Comparison of ENCODE assay signal across 17 cellular contexts in genomic region chr6:134577998-134578397, GRCh38.
DNase-seq lines count a peak whose midpoint lies in the region; ATAC-seq and TF ChIP-seq lines count a peak whose summit lies in the region.
"Had no signal": no experiment of that assay in that cellular context is flagged by ENCODE, and none has a peak within 500 bp of the region (broad histone marks: within the 10 kb centered on the region; RNA-seq: fewer than 3 reads in every experiment).

No MANE protein-coding gene starts in this region.

- H3K4me3 Mint-ChIP-seq in CD8-positive, alpha-beta memory T cell: no peak overlapping the region
- H3K4me3 Mint-ChIP-seq: activated naive CD8-positive, alpha-beta T cell treated with anti-CD3 and anti-CD28 coated beads, Interleukin-2, amount 10 ng/mL, durations not matched to agents 7 days and 5 days had no signal

- CTCF ChIA-PET in CD8-positive, alpha-beta memory T cell (lab: Charles Lee): no interaction called here

- intact Hi-C loops in uterus (cut with DNase I; ENCODE audit: low total_unique reads): no loop called here

- POLR2A ChIA-PET in CD8-positive, alpha-beta memory T cell (lab: Charles Lee): no interaction called here

- H3K36me3 ChIP-seq in neural cell (ENCODE audit: insufficient read depth, low read length): no peaks in the 10 kb centered on the region
- no peaks in the 10 kb centered on the region for H3K36me3 ChIP-seq in CD8-positive, alpha-beta memory T cell (ENCODE audit: insufficient read depth, low read length)
- H3K36me3 ChIP-seq in uterus: no peaks in the 10 kb centered on the region
- H3K36me3 ChIP-seq: esophagus squamous epithelium had no signal

- peak; percentile 22 for DNase-seq in NCI-H748 (lab: John Stamatoyannopoulos, UW; ENCODE audit: unreplicated experiment)
- no peak for DNase-seq in NCI-H748 treated with DMSO at 0.1 percent for 48 hours (lab: John Stamatoyannopoulos, UW)
- DNase-seq in NCI-H2227 treated with DMSO at 0.1 percent for 48 hours (lab: John Stamatoyannopoulos, UW): peak; percentile 17
- peak; percentile 50 for DNase-seq in epithelial cell of esophagus (ENCODE audit: low read depth)
- DNase-seq in CD8-positive, alpha-beta memory T cell: no peak
- no peak for DNase-seq in uterus
- DNase-seq: activated CD4-positive, alpha-beta T cell treated with anti-CD3 and anti-CD28 coated beads for 48 hours; activated naive CD8-positive, alpha-beta T cell treated with anti-CD3 and anti-CD28 coated beads, Interleukin-2, amount 10 ng/mL, durations not matched to agents 7 days and 5 days; activated T-cell treated with anti-CD3 and anti-CD28 coated beads for 4 hours; Calu3; esophagus squamous epithelium; mucosa of descending colon; NCI-H446 had no signal

- no peaks in the 10 kb centered on the region for H3K27me3 ChIP-seq in neural cell (ENCODE audit: insufficient read depth, low read depth, low read length)
- no peaks in the 10 kb centered on the region for H3K27me3 ChIP-seq in CD8-positive, alpha-beta memory T cell (ENCODE audit: insufficient read depth, low read length, poor library complexity, severe bottlenecking)
- no peaks in the 10 kb centered on the region for H3K27me3 ChIP-seq in uterus
- H3K27me3 ChIP-seq: esophagus squamous epithelium had no signal

- TF ChIP-seq CTCF in epithelial cell of esophagus (IDR thresholded peaks at IDR 0.05; ENCODE audit: insufficient read depth, low read depth, low read length, missing control alignments) (peak; percentile 39), neural cell (IDR thresholded peaks at IDR 0.05; ENCODE audit: poor library complexity, severe bottlenecking) (peak; percentile 20), uterus (IDR thresholded peaks at IDR 0.05) (no peak)

- no peak for TF ChIP-seq RAD21 in neural cell (conservative IDR thresholded peaks at IDR 0.05)

- peaks cover 0 to 3% (median 0%) of the 10 kb centered on the region in 5 donors for H3K9me3 Mint-ChIP-seq in CD8-positive, alpha-beta memory T cell
- H3K9me3 Mint-ChIP-seq: activated naive CD8-positive, alpha-beta T cell treated with anti-CD3 and anti-CD28 coated beads, Interleukin-2, amount 10 ng/mL, durations not matched to agents 7 days and 5 days had no signal

- no peaks in the 10 kb centered on the region for H3K79me2 ChIP-seq in neural cell (replicated peaks; ENCODE audit: insufficient read depth, low read length)

- no peaks in the 10 kb centered on the region for H3K4me1 Mint-ChIP-seq in CD8-positive, alpha-beta memory T cell
- H3K4me1 Mint-ChIP-seq: activated naive CD8-positive, alpha-beta T cell treated with anti-CD3 and anti-CD28 coated beads, Interleukin-2, amount 10 ng/mL, durations not matched to agents 7 days and 5 days had no signal

- no peak overlapping the region for H3K27ac ChIP-seq in neural cell (ENCODE audit: low read length)
- no peak overlapping the region for H3K27ac ChIP-seq in CD8-positive, alpha-beta memory T cell (ENCODE audit: low read depth, low read length)
- no peak overlapping the region for H3K27ac ChIP-seq in uterus
- H3K27ac ChIP-seq: coronary artery, esophagus squamous epithelium had no signal

- H3K27me3 Mint-ChIP-seq in CD8-positive, alpha-beta memory T cell: peaks cover 0 to 12% of the 10 kb centered on the region in 2 donors

- H3K36me3 Mint-ChIP-seq in CD8-positive, alpha-beta memory T cell: peaks cover 0 to 8% (median 0%) of the 10 kb centered on the region in 3 donors

- H3K27ac Mint-ChIP-seq in CD8-positive, alpha-beta memory T cell: no peak overlapping the region
- H3K27ac Mint-ChIP-seq: activated naive CD8-positive, alpha-beta T cell treated with anti-CD3 and anti-CD28 coated beads, Interleukin-2, amount 10 ng/mL, durations not matched to agents 7 days and 5 days had no signal

- TF ChIP-seq POLR2A in uterus (IDR thresholded peaks at IDR 0.05): no peak

- H3K4me2 ChIP-seq in neural cell (ENCODE audit: low read length): no peak overlapping the region

- TF ChIP-seq EP300 in neural cell (conservative IDR thresholded peaks at IDR 0.05; ENCODE audit: poor library complexity, severe bottlenecking): no peak

- no peaks in the 10 kb centered on the region for H4K20me1 ChIP-seq in neural cell (ENCODE audit: insufficient read depth)

- H2AFZ ChIP-seq in neural cell (ENCODE audit: low read depth, low read length): no peak overlapping the region

- H3K9me3 ChIP-seq in neural cell (ENCODE audit: low read length) (no peaks in the 10 kb centered on the region), uterus (no peaks in the 10 kb centered on the region)
- H3K9me3 ChIP-seq in CD8-positive, alpha-beta memory T cell (ENCODE audit: low read length): no peaks in the 10 kb centered on the region
- H3K9me3 ChIP-seq: esophagus squamous epithelium, mucosa of descending colon had no signal

- H3K9me2 ChIP-seq in neural cell (ENCODE audit: insufficient read depth, low read length): no peaks in the 10 kb centered on the region

- H3K9ac ChIP-seq in neural cell (ENCODE audit: low read length): no peak overlapping the region

- no peaks in the 10 kb centered on the region for H3K4me1 ChIP-seq in CD8-positive, alpha-beta memory T cell (ENCODE audit: insufficient read depth, low read length)
- no peaks in the 10 kb centered on the region for H3K4me1 ChIP-seq in uterus
- H3K4me1 ChIP-seq: esophagus squamous epithelium had no signal

- H3K4me3 ChIP-seq in epithelial cell of esophagus (ENCODE audit: low read length) (no peak overlapping the region), neural cell (ENCODE audit: low read length) (no peak overlapping the region), uterus (no peak overlapping the region)
- no peak overlapping the region for H3K4me3 ChIP-seq in CD8-positive, alpha-beta memory T cell (ENCODE audit: low read length)
- H3K4me3 ChIP-seq: coronary artery, esophagus squamous epithelium, mucosa of descending colon had no signal

- ATAC-seq in GM21515 (IDR thresholded peaks at IDR 0.05; ENCODE audit: unreplicated experiment): no peak
- ATAC-seq: mucosa of descending colon, Panc1 had no signal

- no peaks in the 10 kb centered on the region for H3F3A ChIP-seq in neural cell (ENCODE audit: insufficient read depth, low read length, poor library complexity, severe bottlenecking)

TF ChIP-seq in neural cell, 6 proteins besides CTCF, POLR2A, EP300 and RAD21:
- TF ChIP-seq SMC3 (conservative IDR thresholded peaks at IDR 0.05; ENCODE audit: poor library complexity) (no peak), EZH2 (IDR thresholded peaks at IDR 0.05; ENCODE audit: borderline replicate concordance, insufficient read depth, low read length, poor library complexity, severe bottlenecking) (no peak)
- TF ChIP-seq, protein P1, sequence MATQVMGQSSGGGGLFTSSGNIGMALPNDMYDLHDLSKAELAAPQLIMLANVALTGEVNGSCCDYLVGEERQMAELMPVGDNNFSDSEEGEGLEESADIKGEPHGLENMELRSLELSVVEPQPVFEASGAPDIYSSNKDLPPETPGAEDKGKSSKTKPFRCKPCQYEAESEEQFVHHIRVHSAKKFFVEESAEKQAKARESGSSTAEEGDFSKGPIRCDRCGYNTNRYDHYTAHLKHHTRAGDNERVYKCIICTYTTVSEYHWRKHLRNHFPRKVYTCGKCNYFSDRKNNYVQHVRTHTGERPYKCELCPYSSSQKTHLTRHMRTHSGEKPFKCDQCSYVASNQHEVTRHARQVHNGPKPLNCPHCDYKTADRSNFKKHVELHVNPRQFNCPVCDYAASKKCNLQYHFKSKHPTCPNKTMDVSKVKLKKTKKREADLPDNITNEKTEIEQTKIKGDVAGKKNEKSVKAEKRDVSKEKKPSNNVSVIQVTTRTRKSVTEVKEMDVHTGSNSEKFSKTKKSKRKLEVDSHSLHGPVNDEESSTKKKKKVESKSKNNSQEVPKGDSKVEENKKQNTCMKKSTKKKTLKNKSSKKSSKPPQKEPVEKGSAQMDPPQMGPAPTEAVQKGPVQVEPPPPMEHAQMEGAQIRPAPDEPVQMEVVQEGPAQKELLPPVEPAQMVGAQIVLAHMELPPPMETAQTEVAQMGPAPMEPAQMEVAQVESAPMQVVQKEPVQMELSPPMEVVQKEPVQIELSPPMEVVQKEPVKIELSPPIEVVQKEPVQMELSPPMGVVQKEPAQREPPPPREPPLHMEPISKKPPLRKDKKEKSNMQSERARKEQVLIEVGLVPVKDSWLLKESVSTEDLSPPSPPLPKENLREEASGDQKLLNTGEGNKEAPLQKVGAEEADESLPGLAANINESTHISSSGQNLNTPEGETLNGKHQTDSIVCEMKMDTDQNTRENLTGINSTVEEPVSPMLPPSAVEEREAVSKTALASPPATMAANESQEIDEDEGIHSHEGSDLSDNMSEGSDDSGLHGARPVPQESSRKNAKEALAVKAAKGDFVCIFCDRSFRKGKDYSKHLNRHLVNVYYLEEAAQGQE (IDR thresholded peaks at IDR 0.05; ENCODE audit: borderline replicate concordance): no peak

Comparison
In these comparisons a context has a peak if more than half of its experiments do, and no peak if none do; other contexts are left out.
1. DNase-seq: peak in NCI-H748 (single experiment), NCI-H2227 treated with DMSO at 0.1 percent for 48 hours (single experiment) and epithelial cell of esophagus (single experiment); none in NCI-H748 treated with DMSO at 0.1 percent for 48 hours (single experiment), CD8-positive, alpha-beta memory T cell (0 of 5) and uterus (0 of 2).
2. CTCF ChIP-seq: peak in epithelial cell of esophagus (single experiment) and neural cell (single experiment); none in uterus (0 of 4).